ENCODE assay signal across 2 cellular contexts in genomic region chr19:30037835-30038234, GRCh38.
A peak's percentile ranks its signal among the peaks of the same experiment; 100 is the strongest.
TF ChIP-seq lines count a peak whose summit lies in the region.

No MANE protein-coding gene starts in this region.

TF ChIP-seq in HepG2, 621 proteins besides CTCF, POLR2A, EP300 and RAD21:
- TF ChIP-seq CREB3 (CRISPR knock-in tag; IDR thresholded peaks at IDR 0.05) (no peak), SP1 (IDR thresholded peaks at IDR 0.05) (no peak), SP1 (CRISPR knock-in tag; IDR thresholded peaks at IDR 0.05) (no peak), ZSCAN25 (CRISPR knock-in tag; IDR thresholded peaks at IDR 0.05) (no peak), MAFK (conservative IDR thresholded peaks at IDR 0.05 in 1 of 2, IDR thresholded peaks at IDR 0.05 in 1 of 2; ENCODE audit: low read length in 2 of 2) (peak; percentile 64 to 65; a peak in 3 of 4 replicates), ASH2L (IDR thresholded peaks at IDR 0.05; ENCODE audit: insufficient read length, low read depth, low read length) (no peak), ZNF382 (CRISPR knock-in tag; IDR thresholded peaks at IDR 0.05; ENCODE audit: borderline replicate concordance) (no peak), MAFF (IDR thresholded peaks at IDR 0.05; ENCODE audit: low read depth, low read length) (peak; percentile 52; the same call in 1 of the 2 replicates), ETV5 (CRISPR knock-in tag; IDR thresholded peaks at IDR 0.05; ENCODE audit: borderline replicate concordance) (no peak), CENPT (CRISPR knock-in tag; IDR thresholded peaks at IDR 0.05; ENCODE audit: low read depth) (no peak)
- TF ChIP-seq, protein P1, sequence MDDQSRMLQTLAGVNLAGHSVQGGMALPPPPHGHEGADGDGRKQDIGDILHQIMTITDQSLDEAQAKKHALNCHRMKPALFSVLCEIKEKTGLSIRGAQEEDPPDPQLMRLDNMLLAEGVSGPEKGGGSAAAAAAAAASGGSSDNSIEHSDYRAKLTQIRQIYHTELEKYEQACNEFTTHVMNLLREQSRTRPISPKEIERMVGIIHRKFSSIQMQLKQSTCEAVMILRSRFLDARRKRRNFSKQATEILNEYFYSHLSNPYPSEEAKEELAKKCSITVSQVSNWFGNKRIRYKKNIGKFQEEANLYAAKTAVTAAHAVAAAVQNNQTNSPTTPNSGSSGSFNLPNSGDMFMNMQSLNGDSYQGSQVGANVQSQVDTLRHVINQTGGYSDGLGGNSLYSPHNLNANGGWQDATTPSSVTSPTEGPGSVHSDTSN (CRISPR knock-in tag; IDR thresholded peaks at IDR 0.05; ENCODE audit: borderline replicate concordance) = no peak
- TF ChIP-seq, protein P2, sequence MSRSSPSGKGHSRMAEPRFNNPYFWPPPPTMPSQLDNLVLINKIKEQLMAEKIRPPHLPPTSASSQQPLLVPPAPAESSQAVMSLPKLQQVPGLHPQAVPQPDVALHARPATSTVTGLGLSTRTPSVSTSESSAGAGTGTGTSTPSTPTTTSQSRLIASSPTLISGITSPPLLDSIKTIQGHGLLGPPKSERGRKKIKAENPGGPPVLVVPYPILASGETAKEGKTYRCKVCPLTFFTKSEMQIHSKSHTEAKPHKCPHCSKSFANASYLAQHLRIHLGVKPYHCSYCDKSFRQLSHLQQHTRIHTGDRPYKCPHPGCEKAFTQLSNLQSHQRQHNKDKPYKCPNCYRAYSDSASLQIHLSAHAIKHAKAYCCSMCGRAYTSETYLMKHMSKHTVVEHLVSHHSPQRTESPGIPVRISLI (CRISPR knock-in tag; IDR thresholded peaks at IDR 0.05; ENCODE audit: borderline replicate concordance) = no peak
- TF ChIP-seq, protein P3, sequence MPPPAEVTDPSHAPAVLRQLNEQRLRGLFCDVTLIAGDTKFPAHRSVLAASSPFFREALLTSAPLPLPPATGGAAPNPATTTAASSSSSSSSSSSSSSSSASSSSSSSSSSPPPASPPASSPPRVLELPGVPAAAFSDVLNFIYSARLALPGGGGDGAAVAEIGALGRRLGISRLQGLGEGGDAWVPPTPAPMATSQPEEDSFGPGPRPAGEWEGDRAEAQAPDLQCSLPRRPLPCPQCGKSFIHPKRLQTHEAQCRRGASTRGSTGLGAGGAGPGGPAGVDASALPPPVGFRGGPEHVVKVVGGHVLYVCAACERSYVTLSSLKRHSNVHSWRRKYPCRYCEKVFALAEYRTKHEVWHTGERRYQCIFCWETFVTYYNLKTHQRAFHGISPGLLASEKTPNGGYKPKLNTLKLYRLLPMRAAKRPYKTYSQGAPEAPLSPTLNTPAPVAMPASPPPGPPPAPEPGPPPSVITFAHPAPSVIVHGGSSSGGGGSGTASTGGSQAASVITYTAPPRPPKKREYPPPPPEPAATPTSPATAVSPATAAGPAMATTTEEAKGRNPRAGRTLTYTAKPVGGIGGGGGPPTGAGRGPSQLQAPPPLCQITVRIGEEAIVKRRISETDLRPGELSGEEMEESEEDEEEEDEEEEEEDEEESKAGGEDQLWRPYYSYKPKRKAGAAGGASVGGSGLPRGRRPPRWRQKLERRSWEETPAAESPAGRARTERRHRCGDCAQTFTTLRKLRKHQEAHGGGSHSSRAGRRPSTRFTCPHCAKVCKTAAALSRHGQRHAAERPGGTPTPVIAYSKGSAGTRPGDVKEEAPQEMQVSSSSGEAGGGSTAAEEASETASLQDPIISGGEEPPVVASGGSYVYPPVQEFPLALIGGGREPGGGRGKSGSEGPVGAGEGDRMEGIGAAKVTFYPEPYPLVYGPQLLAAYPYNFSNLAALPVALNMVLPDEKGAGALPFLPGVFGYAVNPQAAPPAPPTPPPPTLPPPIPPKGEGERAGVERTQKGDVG (CRISPR knock-in tag; IDR thresholded peaks at IDR 0.05; ENCODE audit: borderline replicate concordance) = no peak

TF ChIP-seq in IMR-90, 13 proteins besides CTCF, POLR2A, EP300 and RAD21:
- TF ChIP-seq CHD1 (IDR thresholded peaks at IDR 0.05; ENCODE audit: low read depth, low read length) = no peak
- TF ChIP-seq MAFK (IDR thresholded peaks at IDR 0.05; ENCODE audit: low read depth, low read length) = peak; percentile 43; the same call in 1 of the 2 replicates
